Comparison of ENCODE assay signal across 13 cellular contexts in genomic region chr9:18786936-18787658, GRCh38.
A peak's percentile ranks its signal among the peaks of the same experiment; 100 is the strongest.
DNase-seq lines count a peak whose midpoint lies in the region; ATAC-seq and TF ChIP-seq lines count a peak whose summit lies in the region.
"Had no signal": no experiment of that assay in that cellular context is flagged by ENCODE, and none has a peak within 500 bp of the region (broad histone marks: within the 10 kb centered on the region; RNA-seq: fewer than 3 reads in every experiment).

No MANE protein-coding gene starts in this region.

- no peaks in the 10 kb centered on the region for H3K9me3 Mint-ChIP-seq in osteocyte (ENCODE audit: unreplicated experiment)

- no peaks in the 10 kb centered on the region for H3K27me3 Mint-ChIP-seq in osteocyte (ENCODE audit: unreplicated experiment)

- H3K27ac Mint-ChIP-seq in osteocyte (ENCODE audit: unreplicated experiment): peak overlapping the region; percentile 11

- H3K4me1 ChIP-seq in ACC112 (ENCODE audit: control insufficient read depth, insufficient read depth, low read length, unreplicated experiment) (peaks cover 23% of the 10 kb centered on the region), adrenal gland (replicated peaks in 1 of 2) (peaks cover 4 to 11% of the 10 kb centered on the region in 2 donors)

- peaks cover 23% of the 10 kb centered on the region for H3K4me1 Mint-ChIP-seq in osteocyte (ENCODE audit: unreplicated experiment)
- H3K4me1 Mint-ChIP-seq: neural crest cell had no signal

- H3K4me3 ChIP-seq in ACC112 (ENCODE audit: low read depth, low read length): peak overlapping the region; percentile 34; the same call in 1 of the 2 replicates
- no peak overlapping the region for H3K4me3 ChIP-seq in astrocyte of the cerebellum (ENCODE audit: low read depth, low read length)
- no peak overlapping the region for H3K4me3 ChIP-seq in MG63
- H3K4me3 ChIP-seq in adrenal gland: no peak overlapping the region
- H3K4me3 ChIP-seq: K562 had no signal

- H3K4me3 Mint-ChIP-seq in osteocyte (ENCODE audit: unreplicated experiment): no peak overlapping the region
- H3K4me3 Mint-ChIP-seq: neural crest cell had no signal

- 34 to 56% (median 42%) methylated on average over 2 of the region's 2 CpGs for WGBS in adrenal gland, 4 donors

- H3K79me2 ChIP-seq in ACC112 (ENCODE audit: control insufficient read depth, insufficient read depth, low read length, unreplicated experiment): no peaks in the 10 kb centered on the region

- H3K36me3 ChIP-seq in ACC112 (ENCODE audit: insufficient read depth, low read length) (no peaks in the 10 kb centered on the region), MG63 (peaks cover 43% of the 10 kb centered on the region), adrenal gland (replicated peaks in 1 of 2) (no peaks in the 10 kb centered on the region)

- no peak for TF ChIP-seq CTCF in astrocyte of the cerebellum (IDR thresholded peaks at IDR 0.05; ENCODE audit: low read depth, low read length, missing control alignments)
- no peak for TF ChIP-seq CTCF in osteocyte (IDR thresholded peaks at IDR 0.05)
- TF ChIP-seq CTCF in adrenal gland (IDR thresholded peaks at IDR 0.05): no peak

- H3K9me3 ChIP-seq in MG63 (no peaks in the 10 kb centered on the region), adrenal gland (replicated peaks in 1 of 3) (no peaks in the 10 kb centered on the region)

- in situ Hi-C loops in astrocyte of the cerebellum (cut with HindIII; ENCODE audit: low sequenced_read_pairs): no loop called here

- no peak overlapping the region for H2AFZ ChIP-seq in ACC112 (ENCODE audit: low read length, unreplicated experiment)

- H3K27me3 ChIP-seq in ACC112 (ENCODE audit: insufficient read depth, low read length) (no peaks in the 10 kb centered on the region), MG63 (no peaks in the 10 kb centered on the region), adrenal gland (no peaks in the 10 kb centered on the region)

- H3K27ac ChIP-seq in ACC112 (ENCODE audit: low read depth, low read length): peak overlapping the region; percentile 14; the same call in 1 of the 2 replicates
- peak overlapping the region in 2 of 5 donors; percentile 54 to 84 for H3K27ac ChIP-seq in adrenal gland

- no peak for ATAC-seq in GM19035 (IDR thresholded peaks at IDR 0.05; ENCODE audit: unreplicated experiment)
- ATAC-seq: K562 had no signal

- intact Hi-C loops in adrenal gland (cut with DNase I): no loop called here

- H3K36me3 Mint-ChIP-seq in osteocyte (ENCODE audit: unreplicated experiment): no peaks in the 10 kb centered on the region

- peak; percentile 38 for DNase-seq in astrocyte of the cerebellum (ENCODE audit: low read depth)
- peak; percentile 65 for DNase-seq in foreskin melanocyte
- no peak for DNase-seq in osteocyte (ENCODE audit: extremely low spot score, unreplicated experiment)
- no peak for DNase-seq in ureter (ENCODE audit: low spot score)
- DNase-seq in MG63: no peak
- DNase-seq in adrenal gland: no peak
- DNase-seq: activated gamma-delta T cell treated with Interleukin-2 at 50 U/mL for 16 hours, kidney glomerular epithelial cell, SHP77 had no signal

- TF ChIP-seq POLR2A in adrenal gland (IDR thresholded peaks at IDR 0.05): no peak

Comparison
In these comparisons a context has a peak if more than half of its experiments do, and no peak if none do; other contexts are left out.
1. DNase-seq: peak in astrocyte of the cerebellum (single experiment) and foreskin melanocyte (single experiment); none in osteocyte (single experiment), ureter (single experiment), MG63 (single experiment) and adrenal gland (0 of 7).